In genomic region chrX:154476821-154477220, GRCh38 we compare ENCODE assay signal across 22 cellular contexts. TPM values are rescaled to one million over a fixed set of nuclear protein-coding genes. Genes with fewer than 3 reads are reported as not detected.
DNase-seq lines count a peak whose midpoint lies in the region; ATAC-seq and TF ChIP-seq lines count a peak whose summit lies in the region.
"Had no signal": no experiment of that assay in that cellular context is flagged by ENCODE, and none has a peak within 500 bp of the region (broad histone marks: within the 10 kb centered on the region; RNA-seq: fewer than 3 reads in every experiment).

No MANE protein-coding gene starts in this region.

- in situ Hi-C loops in GM23248 (cut with MboI): no loop called here

- no peaks in the 10 kb centered on the region for H3K27me3 Mint-ChIP-seq in CD4-positive, alpha-beta T cell
- no peaks in the 10 kb centered on the region for H3K27me3 Mint-ChIP-seq in activated CD4-positive, alpha-beta memory T cell treated with anti-CD3 and anti-CD28 coated beads for 36 hours
- no peaks in the 10 kb centered on the region for H3K27me3 Mint-ChIP-seq in osteocyte (ENCODE audit: unreplicated experiment)
- H3K27me3 Mint-ChIP-seq: CD4-positive, alpha-beta memory T cell; naive B cell had no signal

- no peaks in the 10 kb centered on the region for H3K79me2 ChIP-seq in GM23248 (ENCODE audit: insufficient read depth)

- WGBS in GM23248 (ENCODE audit: low coverage in 1 of 2, low lambda C conversion rate in 2 of 2, missing lambda C conversion rate in 2 of 2), 2 experiments: 64 to 76% methylated on average over 8 of the region's 8 CpGs

- POLR2A ChIA-PET in CD4-positive, alpha-beta T cell (lab: Charles Lee): interaction anchor here (1.0 to 1.2 kb wide), 2 partner anchors 33 to 78 kb away, joined by 3 read pairs; no protein-coding TSS in a partner anchor
- POLR2A ChIA-PET in activated CD4-positive, alpha-beta memory T cell treated with anti-CD3 and anti-CD28 coated beads for 36 hours (lab: Charles Lee): no interaction called here

- no peak overlapping the region; the same call in 1 of the 2 replicates for H3K9ac ChIP-seq in GM23248
- H3K9ac ChIP-seq: SK-N-SH had no signal

- DNase-seq in CD4-positive, alpha-beta T cell: no peak
- DNase-seq in GM23248 (peak; percentile 13), kidney tubule cell (ENCODE audit: low spot score) (peak; percentile 24), osteocyte (ENCODE audit: extremely low spot score, unreplicated experiment) (no peak), NCI-H748 (lab: John Stamatoyannopoulos, UW; ENCODE audit: unreplicated experiment) (no peak), SKM-1 treated with dmso at 0.1 percent for 144 hours (lab: John Stamatoyannopoulos, UW; ENCODE audit: unreplicated experiment) (no peak)
- no peak for DNase-seq in activated CD4-positive, alpha-beta memory T cell treated with anti-CD3 and anti-CD28 coated beads for 36 hours
- DNase-seq: activated CD4-positive, alpha-beta T cell treated with anti-CD3 and anti-CD28 coated beads, Interleukin-2, amount 50 U/mL, for 48 hours; activated CD8-positive, alpha-beta memory T cell treated with anti-CD3 and anti-CD28 coated beads, Interleukin-2, amount 50 U/mL, for 48 hours; CD4-positive, alpha-beta memory T cell; gastrocnemius medialis; hippocampal formation; left lung; naive B cell; NCI-H1105 treated with DMSO at 0.1 percent for 48 hours; NCI-H1930; NCI-H748 treated with DMSO at 0.1 percent for 48 hours; occipital lobe; SK-N-SH; stimulated activated naive CD4-positive, alpha-beta T cell treated with Interleukin-2 at 50 U/mL for 16 hours; T-helper 9 cell; uterus had no signal

- no peak for ATAC-seq in CD4-positive, alpha-beta T cell (ENCODE audit: poor library complexity)
- ATAC-seq: gastrocnemius medialis, left lung had no signal

- peaks cover 13% of the 10 kb centered on the region; the same call in 1 of the 2 replicates for H3F3A ChIP-seq in GM23248 (ENCODE audit: insufficient read depth)

- H3K27ac ChIP-seq in CD4-positive, alpha-beta T cell (ENCODE audit: low read depth, low read length): no peak overlapping the region
- H3K27ac ChIP-seq in GM23248: 0 out of 2 replicates have a peak overlapping the region, but pooled peaks have one; percentile 70
- H3K27ac ChIP-seq: gastrocnemius medialis, left lung, uterus had no signal

- no peaks in the 10 kb centered on the region for H4K20me1 ChIP-seq in GM23248 (ENCODE audit: insufficient read depth)

- H3K4me3 ChIP-seq in GM23248: no peak overlapping the region
- H3K4me3 ChIP-seq: gastrocnemius medialis, left lung, uterus had no signal

- intact Hi-C loops in CD4-positive, alpha-beta T cell (cut with DNase I, micrococcal nuclease): loop anchor here in 1 of 2 experiments (5.0 kb wide), 1 partner anchor 40 kb away; the partner anchor contains the start of gene FAM3A
- intact Hi-C loops in activated CD4-positive, alpha-beta memory T cell treated with anti-CD3 and anti-CD28 coated beads for 36 hours (cut with micrococcal nuclease): loop anchor here (5.0 kb wide), 1 partner anchor 35 kb away; the partner anchor contains the start of gene FAM50A

- peak overlapping the region; percentile 56 for H3K4me3 Mint-ChIP-seq in CD4-positive, alpha-beta T cell
- no peak overlapping the region for H3K4me3 Mint-ChIP-seq in activated CD4-positive, alpha-beta memory T cell treated with anti-CD3 and anti-CD28 coated beads for 36 hours
- no peak overlapping the region for H3K4me3 Mint-ChIP-seq in osteocyte (ENCODE audit: unreplicated experiment)

- H3K9me3 Mint-ChIP-seq in CD4-positive, alpha-beta T cell: no peaks in the 10 kb centered on the region
- H3K9me3 Mint-ChIP-seq in activated CD4-positive, alpha-beta memory T cell treated with anti-CD3 and anti-CD28 coated beads for 36 hours: no peaks in the 10 kb centered on the region
- no peaks in the 10 kb centered on the region for H3K9me3 Mint-ChIP-seq in osteocyte (ENCODE audit: unreplicated experiment)
- H3K9me3 Mint-ChIP-seq: CD4-positive, alpha-beta memory T cell had no signal

- peak overlapping the region; percentile 90 for H3K27ac Mint-ChIP-seq in CD4-positive, alpha-beta T cell
- H3K27ac Mint-ChIP-seq in activated CD4-positive, alpha-beta memory T cell treated with anti-CD3 and anti-CD28 coated beads for 36 hours: peak overlapping the region; percentile 8
- no peak overlapping the region for H3K27ac Mint-ChIP-seq in osteocyte (ENCODE audit: unreplicated experiment)

- no peak for TF ChIP-seq CTCF in CD4-positive, alpha-beta T cell (IDR thresholded peaks at IDR 0.05)
- no peak for TF ChIP-seq CTCF in osteocyte (IDR thresholded peaks at IDR 0.05)

- peaks cover 23% of the 10 kb centered on the region for H3K4me1 Mint-ChIP-seq in CD4-positive, alpha-beta T cell (ENCODE audit: low read depth)
- H3K4me1 Mint-ChIP-seq in activated CD4-positive, alpha-beta memory T cell treated with anti-CD3 and anti-CD28 coated beads for 36 hours (ENCODE audit: low read depth): peaks cover 15% of the 10 kb centered on the region
- H3K4me1 Mint-ChIP-seq in osteocyte (ENCODE audit: unreplicated experiment): peaks cover 2% of the 10 kb centered on the region

- no peaks in the 10 kb centered on the region for H3K9me3 ChIP-seq in CD4-positive, alpha-beta T cell (ENCODE audit: control insufficient read depth, low read length)
- no peaks in the 10 kb centered on the region for H3K9me3 ChIP-seq in GM23248 (ENCODE audit: low read depth)
- H3K9me3 ChIP-seq: gastrocnemius medialis, left lung, SK-N-SH, uterus had no signal

- H3K4me1 ChIP-seq in GM23248 (ENCODE audit: insufficient read depth): no peaks in the 10 kb centered on the region

- no peak overlapping the region for H2AFZ ChIP-seq in GM23248

- H3K9me2 ChIP-seq in GM23248 (ENCODE audit: insufficient read depth): no peaks in the 10 kb centered on the region
- H3K9me2 ChIP-seq: SK-N-SH had no signal

- H3K4me2 ChIP-seq in GM23248 (ENCODE audit: unreplicated experiment): no peak overlapping the region
- H3K4me2 ChIP-seq: SK-N-SH had no signal

- CTCF ChIA-PET in CD4-positive, alpha-beta T cell (lab: Charles Lee): no interaction called here
- CTCF ChIA-PET in activated CD4-positive, alpha-beta memory T cell treated with anti-CD3 and anti-CD28 coated beads for 36 hours (lab: Charles Lee): no interaction called here

- no peaks in the 10 kb centered on the region for H3K27me3 ChIP-seq in CD4-positive, alpha-beta T cell (ENCODE audit: control insufficient read depth, insufficient read depth, low read length)
- no peaks in the 10 kb centered on the region for H3K27me3 ChIP-seq in GM23248 (replicated peaks; ENCODE audit: insufficient read depth)
- H3K27me3 ChIP-seq: gastrocnemius medialis, left lung, uterus had no signal

- peaks cover 7% of the 10 kb centered on the region for H3K36me3 Mint-ChIP-seq in CD4-positive, alpha-beta T cell (ENCODE audit: low read depth)
- H3K36me3 Mint-ChIP-seq in activated CD4-positive, alpha-beta memory T cell treated with anti-CD3 and anti-CD28 coated beads for 36 hours: no peaks in the 10 kb centered on the region
- peaks cover 6% of the 10 kb centered on the region for H3K36me3 Mint-ChIP-seq in osteocyte (ENCODE audit: unreplicated experiment)
- H3K36me3 Mint-ChIP-seq: naive B cell had no signal

- H3K36me3 ChIP-seq in GM23248 (ENCODE audit: low read depth): no peaks in the 10 kb centered on the region
- H3K36me3 ChIP-seq: gastrocnemius medialis, uterus had no signal

RNA-seq across cellular contexts. Expression of gene LAGE3, which starts 2.3 kb away (rescaled TPM):
- 1 to 10 TPM; 5.7 to 6.6 TPM for total RNA-seq in CD4-positive, alpha-beta T cell
- total RNA-seq in GM23248 (2014; rRNA removed; shearing (Covaris generic)): 42.9 and 44.0 TPM in 2 replicates
- 49.2 and 49.7 TPM in 2 replicates for polyA plus RNA-seq in GM23248 (2016; fragmentation: Nextera tagmentation; extraction: Ambion mirVana)
- total RNA-seq in activated CD4-positive, alpha-beta memory T cell treated with anti-CD3 and anti-CD28 coated beads for 36 hours: 10 to 100 TPM; 45.5 to 47.7 TPM
- total RNA-seq in osteocyte: 15.6 and 19.6 TPM in 2 replicates

RNA-seq across cellular contexts. Expression of gene UBL4A, which starts 9.6 kb away (rescaled TPM):
- total RNA-seq in CD4-positive, alpha-beta T cell: 1 to 10 TPM; 6.6 to 8.9 TPM
- 36.8 and 53.0 TPM in 2 replicates for total RNA-seq in GM23248 (2014; rRNA removed; shearing (Covaris generic))
- polyA plus RNA-seq in GM23248 (2016; fragmentation: Nextera tagmentation; extraction: Ambion mirVana): 42.4 and 45.2 TPM in 2 replicates
- 10 to 100 TPM; 49.5 to 53.3 TPM for total RNA-seq in activated CD4-positive, alpha-beta memory T cell treated with anti-CD3 and anti-CD28 coated beads for 36 hours
- 17.4 and 18.5 TPM in 2 replicates for total RNA-seq in osteocyte

RNA-seq across cellular contexts. Expression of gene SLC10A3, which starts 13.6 kb away (rescaled TPM):
- total RNA-seq in CD4-positive, alpha-beta T cell: 10 to 100 TPM; 15.7 to 16.4 TPM
- total RNA-seq in GM23248 (2014; rRNA removed; shearing (Covaris generic)): 48.3 and 61.0 TPM in 2 replicates
- 49.4 and 50.8 TPM in 2 replicates for polyA plus RNA-seq in GM23248 (2016; fragmentation: Nextera tagmentation; extraction: Ambion mirVana)
- 10 to 100 TPM; 14.4 to 16.1 TPM for total RNA-seq in activated CD4-positive, alpha-beta memory T cell treated with anti-CD3 and anti-CD28 coated beads for 36 hours
- 20.6 and 22.4 TPM in 2 replicates for total RNA-seq in osteocyte

RNA-seq across cellular contexts. Expression of gene PLXNA3, which starts 18.7 kb away (rescaled TPM):
- total RNA-seq in CD4-positive, alpha-beta T cell: 10 to 100 TPM; 35.1 to 38.1 TPM
- total RNA-seq in GM23248 (2014; rRNA removed; shearing (Covaris generic)): 25.9 and 30.7 TPM in 2 replicates
- polyA plus RNA-seq in GM23248 (2016; fragmentation: Nextera tagmentation; extraction: Ambion mirVana): 26.7 and 35.1 TPM in 2 replicates
- 10 to 100 TPM; 33.7 to 35.2 TPM for total RNA-seq in activated CD4-positive, alpha-beta memory T cell treated with anti-CD3 and anti-CD28 coated beads for 36 hours
- 107 and 108 TPM in 2 replicates for total RNA-seq in osteocyte

RNA-seq across cellular contexts. Expression of gene FAM50A, which starts 32.9 kb away (rescaled TPM):
- total RNA-seq in CD4-positive, alpha-beta T cell: 10 to 100 TPM; 42.3 to 49.4 TPM
- total RNA-seq in GM23248 (2014; rRNA removed; shearing (Covaris generic)): 52.5 and 54.7 TPM in 2 replicates
- polyA plus RNA-seq in GM23248 (2016; fragmentation: Nextera tagmentation; extraction: Ambion mirVana): 122 and 125 TPM in 2 replicates
- 10 to 100 TPM; 61.1 to 61.9 TPM for total RNA-seq in activated CD4-positive, alpha-beta memory T cell treated with anti-CD3 and anti-CD28 coated beads for 36 hours
- total RNA-seq in osteocyte: 92.2 and 92.8 TPM in 2 replicates

Comparison
In these comparisons a context has a peak if more than half of its experiments do, and no peak if none do; other contexts are left out.
1. DNase-seq: peak in GM23248 (single experiment) and kidney tubule cell (single experiment); none in CD4-positive, alpha-beta T cell (0 of 10), activated CD4-positive, alpha-beta memory T cell treated with anti-CD3 and anti-CD28 coated beads for 36 hours (single experiment), osteocyte (single experiment), NCI-H748 (single experiment) and SKM-1 treated with dmso at 0.1 percent for 144 hours (single experiment).